27 cellular contexts compared by ENCODE assay signal in the genomic region with DNA sequence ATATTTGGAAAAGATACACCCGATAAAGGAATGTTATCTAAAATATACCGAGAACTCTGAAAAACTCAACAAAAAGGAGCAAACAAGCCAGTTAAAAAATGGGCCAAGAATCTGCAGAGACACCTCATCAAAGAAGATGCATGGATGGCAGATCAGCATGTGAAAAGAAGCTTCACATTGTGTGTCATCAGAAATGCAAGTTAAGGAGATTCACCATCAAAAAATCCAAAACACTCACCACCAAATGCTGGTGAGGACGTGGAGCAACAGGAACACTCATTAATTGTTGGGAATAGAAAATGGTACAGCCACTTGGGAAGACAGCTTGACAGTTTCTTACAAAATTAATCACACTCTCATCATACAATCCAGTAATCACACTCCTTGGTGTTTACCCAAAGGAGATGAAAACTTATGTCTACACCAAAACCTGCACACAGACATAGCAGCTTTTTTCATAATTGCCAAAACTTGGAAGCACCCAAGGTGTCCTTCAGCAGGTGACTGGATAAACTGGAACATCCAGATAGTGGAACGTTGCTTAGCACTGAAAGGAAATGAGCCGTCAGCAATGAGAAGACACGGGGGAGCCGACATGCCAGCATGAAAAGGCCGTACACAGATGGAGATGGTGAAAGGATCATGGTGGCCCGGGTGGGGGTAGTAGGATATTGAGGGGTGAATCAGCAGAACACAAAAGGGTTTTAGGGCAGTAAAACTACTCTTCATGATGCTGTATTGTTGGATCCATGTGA. TPM values are rescaled to one million over a fixed set of nuclear protein-coding genes. Genes with fewer than 3 reads are reported as not detected.
DNase-seq lines count a peak whose midpoint lies in the region; ATAC-seq, FAIRE-seq and TF ChIP-seq lines count a peak whose summit lies in the region.
"Had no signal": no experiment of that assay in that cellular context is flagged by ENCODE, and none has a peak within 500 bp of the region (broad histone marks: within the 10 kb centered on the region; RNA-seq: fewer than 3 reads in every experiment).

No MANE protein-coding gene starts in this region.

- no peak overlapping the region for H3K4me3 Mint-ChIP-seq in natural killer cell treated with Interleukin-12 subunit alpha and Interleukin-12 subunit beta and Interleukin-15 and Interleukin-18, amount 100 ng/mL, for 72 hours
- H3K4me3 Mint-ChIP-seq in natural killer cell, result no peak overlapping the region
- H3K4me3 Mint-ChIP-seq: activated CD4-positive, alpha-beta memory T cell treated with anti-CD3 and anti-CD28 coated beads for 36 hours; CD4-positive, CD25-positive, alpha-beta regulatory T cell; dendritic cell treated with granulocyte-macrophage colony-stimulating factor and Interleukin-4, amounts not matched to agents 40 ng/mL and 50 ng/mL, for 4 days; neural crest cell; T-helper 2 cell treated with Interferon-gamma antibody and Interleukin-4, amounts not matched to agents 5 μg/mL and 100 μg/mL, for 36 hours; WTC11 had no signal

- H3K27ac ChIP-seq in suprapubic skin, result no peak overlapping the region
- H3K27ac ChIP-seq: A549, HL-60 had no signal

- H3K4me3 ChIP-seq in NB4 (ENCODE audit: low read depth, low read length) (no peak overlapping the region), fibroblast of mammary gland (ENCODE audit: control insufficient read depth, low read depth, low read length) (no peak overlapping the region), suprapubic skin (no peak overlapping the region)
- H3K4me3 ChIP-seq: A549, mucosa of descending colon had no signal

- TF ChIP-seq EP300 in suprapubic skin (IDR thresholded peaks at IDR 0.05), result no peak

- 81% methylated on average over 9 of the region's 9 CpGs for WGBS in suprapubic skin

- H3K27ac Mint-ChIP-seq in natural killer cell treated with Interleukin-12 subunit alpha and Interleukin-12 subunit beta and Interleukin-15 and Interleukin-18, amount 100 ng/mL, for 72 hours, result no peak overlapping the region
- H3K27ac Mint-ChIP-seq in natural killer cell, result no peak overlapping the region
- H3K27ac Mint-ChIP-seq: activated CD4-positive, alpha-beta memory T cell treated with anti-CD3 and anti-CD28 coated beads for 36 hours; CD4-positive, CD25-positive, alpha-beta regulatory T cell; dendritic cell treated with granulocyte-macrophage colony-stimulating factor and Interleukin-4, amounts not matched to agents 40 ng/mL and 50 ng/mL, for 4 days; T-helper 2 cell treated with Interferon-gamma antibody and Interleukin-4, amounts not matched to agents 5 μg/mL and 100 μg/mL, for 36 hours; WTC11 had no signal

- no peaks in the 10 kb centered on the region for H3K4me1 ChIP-seq in suprapubic skin
- H3K4me1 ChIP-seq: A549 had no signal

- no peaks in the 10 kb centered on the region for H3K9me3 ChIP-seq in suprapubic skin
- H3K9me3 ChIP-seq: A549, mucosa of descending colon had no signal

- intact Hi-C loops in natural killer cell (cut with micrococcal nuclease), result no loop called here

- peaks cover 4% of the 10 kb centered on the region for H3K9me3 Mint-ChIP-seq in natural killer cell treated with Interleukin-12 subunit alpha and Interleukin-12 subunit beta and Interleukin-15 and Interleukin-18, amount 100 ng/mL, for 72 hours
- peaks cover 0 to 6% of the 10 kb centered on the region in 2 donors for H3K9me3 Mint-ChIP-seq in natural killer cell
- H3K9me3 Mint-ChIP-seq: CD4-positive, CD25-positive, alpha-beta regulatory T cell; dendritic cell treated with granulocyte-macrophage colony-stimulating factor and Interleukin-4, amounts not matched to agents 40 ng/mL and 50 ng/mL, for 4 days; neural crest cell; T-helper 2 cell treated with Interferon-gamma antibody and Interleukin-4, amounts not matched to agents 5 μg/mL and 100 μg/mL, for 36 hours had no signal

- peaks cover 0 to 2% of the 10 kb centered on the region in 2 donors for H3K27me3 Mint-ChIP-seq in natural killer cell treated with Interleukin-12 subunit alpha and Interleukin-12 subunit beta and Interleukin-15 and Interleukin-18, amount 100 ng/mL, for 72 hours
- peaks cover 0 to 3% of the 10 kb centered on the region in 2 donors for H3K27me3 Mint-ChIP-seq in natural killer cell (ENCODE audit: low read depth in 2 of 2)

- TF ChIP-seq POLR2A in NB4 (IDR thresholded peaks at IDR 0.05; ENCODE audit: extremely low read depth, insufficient read length) (no peak), suprapubic skin (IDR thresholded peaks at IDR 0.05) (no peak)

- TF ChIP-seq CTCF in natural killer cell (IDR thresholded peaks at IDR 0.05), result no peak
- TF ChIP-seq CTCF in NB4 (IDR thresholded peaks at IDR 0.05; ENCODE audit: low read depth, low read length), result no peak
- TF ChIP-seq CTCF in fibroblast of mammary gland (conservative IDR thresholded peaks at IDR 0.05; ENCODE audit: control insufficient read depth, insufficient read depth, low read depth, low read length), result no peak
- TF ChIP-seq CTCF in suprapubic skin (IDR thresholded peaks at IDR 0.05), result no peak

- ATAC-seq in natural killer cell treated with Interleukin-12 subunit alpha and Interleukin-12 subunit beta and Interleukin-15 and Interleukin-18, amount 100 ng/mL, for 72 hours, result no peak
- no peak for ATAC-seq in natural killer cell
- no peak for ATAC-seq in GM18907 (IDR thresholded peaks at IDR 0.05; ENCODE audit: unreplicated experiment)
- ATAC-seq: A549, mucosa of descending colon, sciatic nerve, WTC11 had no signal

- peaks cover 27% of the 10 kb centered on the region for H3K36me3 ChIP-seq in suprapubic skin

- peaks cover 10% of the 10 kb centered on the region for H3K36me3 Mint-ChIP-seq in natural killer cell treated with Interleukin-12 subunit alpha and Interleukin-12 subunit beta and Interleukin-15 and Interleukin-18, amount 100 ng/mL, for 72 hours
- peaks cover 24% of the 10 kb centered on the region for H3K36me3 Mint-ChIP-seq in natural killer cell

- no peak for FAIRE-seq in GM19239 (lab: Jason Lieb, UNC)
- FAIRE-seq: A549, bronchial epithelial cell, endometrium, GM12891, H1, RCC 7860, urothelium cell line had no signal

- no peaks in the 10 kb centered on the region for H3K27me3 ChIP-seq in suprapubic skin

- peak; percentile 22 for DNase-seq in natural killer cell treated with Interleukin-12 subunit alpha and Interleukin-12 subunit beta and Interleukin-15 and Interleukin-18, amount 100 ng/mL, for 72 hours (ENCODE audit: low spot score)
- DNase-seq in natural killer cell, result no peak
- peak; percentile 20 for DNase-seq in NB4 (ENCODE audit: low read depth)
- DNase-seq in fibroblast of mammary gland (ENCODE audit: low read depth), result peak; percentile 47
- DNase-seq in suprapubic skin (ENCODE audit: low spot score in 2 of 2), result peak; percentile 27 to 53
- no peak for DNase-seq in hippocampal formation (lab: John Stamatoyannopoulos, UW)
- no peak for DNase-seq in GM19239 (ENCODE audit: insufficient read length, low spot score)
- DNase-seq: activated CD4-positive, alpha-beta memory T cell treated with anti-CD3 and anti-CD28 coated beads for 36 hours; activated effector memory CD4-positive, alpha-beta T cell treated with anti-CD3 and anti-CD28 coated beads, Interleukin-2, amount 50 U/mL, for 16 hours; CD4-positive, CD25-positive, alpha-beta regulatory T cell; NCI-H1436 treated with DMSO at 0.1 percent for 48 hours; NCI-H524 had no signal

- peaks cover 5 to 12% of the 10 kb centered on the region in 2 donors for H3K4me1 Mint-ChIP-seq in natural killer cell treated with Interleukin-12 subunit alpha and Interleukin-12 subunit beta and Interleukin-15 and Interleukin-18, amount 100 ng/mL, for 72 hours (ENCODE audit: low read depth in 2 of 2)
- peaks cover 6 to 19% of the 10 kb centered on the region in 2 donors for H3K4me1 Mint-ChIP-seq in natural killer cell

RNA-seq across cellular contexts. Expression of a gene that starts 27.9 kb away (rescaled TPM):
- total RNA-seq in natural killer cell treated with Interleukin-12 subunit alpha and Interleukin-12 subunit beta and Interleukin-15 and Interleukin-18, amount 100 ng/mL, for 72 hours, result 10 to 100 TPM; 15.2 to 17.9 TPM
- 10 to 100 TPM; 23.7 to 29.5 (median 24.4) TPM for total RNA-seq in natural killer cell
- total RNA-seq in suprapubic skin, result 10 to 100 TPM; 15.2 to 19.4 (median 18.3) TPM

RNA-seq across cellular contexts. Expression of a gene that starts 37.1 kb away (rescaled TPM):
- 1 to 10 TPM; 6.5 to 8.5 TPM for total RNA-seq in natural killer cell treated with Interleukin-12 subunit alpha and Interleukin-12 subunit beta and Interleukin-15 and Interleukin-18, amount 100 ng/mL, for 72 hours
- 10 to 100 TPM in 1 of 3 donors, 1 to 10 TPM in 2; 8.1 to 22.5 (median 9.9) TPM for total RNA-seq in natural killer cell
- total RNA-seq in suprapubic skin, result 10 to 100 TPM in 1 of 4 donors, 1 to 10 TPM in 3; 6.6 to 13.1 (median 7.1) TPM

Comparison
In these comparisons a context has a peak if more than half of its experiments do, and no peak if none do; other contexts are left out.
1. DNase-seq: peak in natural killer cell treated with Interleukin-12 subunit alpha and Interleukin-12 subunit beta and Interleukin-15 and Interleukin-18, amount 100 ng/mL, for 72 hours (single experiment), NB4 (single experiment), fibroblast of mammary gland (single experiment) and suprapubic skin (2 of 2); none in natural killer cell (single experiment), hippocampal formation (0 of 2) and GM19239 (single experiment).